ENCODE assay signal across 12 cellular contexts in the genomic region with DNA sequence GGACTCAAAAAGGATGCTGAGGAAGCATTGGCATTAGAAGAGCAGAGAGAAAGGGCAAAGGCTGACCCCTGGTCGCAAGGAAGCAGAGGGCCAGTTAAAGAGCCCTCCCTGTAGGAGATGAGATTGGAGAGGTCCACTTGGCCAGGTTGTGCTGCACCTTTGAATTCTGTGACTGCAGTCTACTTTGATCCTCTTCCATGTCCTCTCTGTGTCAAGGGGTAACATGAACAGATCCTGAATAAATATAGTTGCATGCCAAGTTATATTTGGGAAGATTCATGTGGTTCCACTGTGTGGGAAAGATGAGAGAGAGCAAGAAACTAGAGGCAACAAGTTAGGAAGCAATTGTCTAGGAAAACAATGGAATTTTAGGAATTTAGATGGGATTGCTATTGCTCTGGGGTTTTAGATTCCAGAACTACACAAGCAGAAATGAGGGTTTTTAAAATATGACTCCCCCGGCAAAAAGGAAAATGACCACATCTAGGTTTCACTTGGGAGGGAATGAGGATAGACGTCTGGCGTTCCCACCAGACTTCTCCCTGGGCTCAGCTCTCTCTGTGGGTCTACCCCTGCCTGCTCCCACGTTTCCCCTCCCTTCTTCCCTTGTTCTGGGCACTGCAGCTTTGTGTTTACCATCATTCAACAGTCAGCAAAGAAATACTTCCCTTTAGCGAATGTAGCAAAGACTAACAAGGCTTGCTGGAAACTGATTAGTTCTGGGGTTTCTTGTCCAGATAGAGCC.
DNase-seq lines count a peak whose midpoint lies in the region; ATAC-seq, FAIRE-seq and TF ChIP-seq lines count a peak whose summit lies in the region.
"Had no signal": no experiment of that assay in that cellular context is flagged by ENCODE, and none has a peak within 500 bp of the region (broad histone marks: within the 10 kb centered on the region; RNA-seq: fewer than 3 reads in every experiment).

No MANE protein-coding gene starts in this region.

- H3K9me3 ChIP-seq in esophagus squamous epithelium (no peaks in the 10 kb centered on the region), mucosa of descending colon (peaks cover 5% of the 10 kb centered on the region), tibial nerve (peaks cover 0 to 2% (median 0%) of the 10 kb centered on the region in 4 donors)

- 51 to 61% methylated on average over 6 of the region's 6 CpGs for WGBS in esophagus squamous epithelium, 2 donors
- 21 to 26% methylated on average over 6 of the region's 6 CpGs for WGBS in tibial nerve, 2 donors

- ATAC-seq in mucosa of descending colon (peak; percentile 25), GM18868 (IDR thresholded peaks at IDR 0.05; ENCODE audit: unreplicated experiment) (no peak), GM21717 (IDR thresholded peaks at IDR 0.05; ENCODE audit: unreplicated experiment) (no peak), HG03354 (IDR thresholded peaks at IDR 0.05; ENCODE audit: poor library complexity, severe bottlenecking, unreplicated experiment) (no peak)

- TF ChIP-seq CTCF in esophagus squamous epithelium (IDR thresholded peaks at IDR 0.05) (no peak), mucosa of descending colon (IDR thresholded peaks at IDR 0.05) (no peak), tibial nerve (IDR thresholded peaks at IDR 0.05) (no peak), brain microvascular endothelial cell (IDR thresholded peaks at IDR 0.05; ENCODE audit: low read depth, low read length, missing control alignments) (no peak)

- no peak for TF ChIP-seq EP300 in tibial nerve (IDR thresholded peaks at IDR 0.05)

- in situ Hi-C loops in brain microvascular endothelial cell (cut with HindIII; ENCODE audit: low pct_ligation_motif_present, low sequenced_read_pairs): no loop called here

- TF ChIP-seq POLR2A in esophagus squamous epithelium (IDR thresholded peaks at IDR 0.05) (no peak), tibial nerve (IDR thresholded peaks at IDR 0.05) (no peak)

- no peak for DNase-seq in HTR-8/SVneo (ENCODE audit: insufficient read length, low spot score)
- no peak for DNase-seq in esophagus squamous epithelium (lab: John Stamatoyannopoulos, UW)
- DNase-seq in mucosa of descending colon: no peak
- no peak for DNase-seq in tibial nerve (ENCODE audit: low spot score in 2 of 2)
- DNase-seq in brain microvascular endothelial cell: no peak
- DNase-seq: activated T-cell treated with anti-CD3 and anti-CD28 coated beads, Interleukin-2, amount 50 U/mL, for 1 hour; T-helper 9 cell had no signal

- H3K4me1 ChIP-seq in esophagus squamous epithelium: peaks cover 0 to 18% (median 0%) of the 10 kb centered on the region in 3 donors
- H3K4me1 ChIP-seq in mucosa of descending colon (ENCODE audit: low read depth): no peaks in the 10 kb centered on the region
- H3K4me1 ChIP-seq in tibial nerve: peaks cover 0 to 31% (median 19%) of the 10 kb centered on the region in 4 donors
- H3K4me1 ChIP-seq: parathyroid adenoma had no signal

- FAIRE-seq in HTR-8/SVneo (lab: Jason Lieb, UNC): peak; percentile 36
- FAIRE-seq: GM18507 had no signal

- H3K27ac ChIP-seq in esophagus squamous epithelium: peak overlapping the region; percentile 22 to 85 (median 62)
- peak overlapping the region in 3 of 4 donors; percentile 34 to 83 (median 73) for H3K27ac ChIP-seq in tibial nerve
- no peak overlapping the region for H3K27ac ChIP-seq in brain microvascular endothelial cell
- H3K27ac ChIP-seq: parathyroid adenoma had no signal

- H3K27me3 ChIP-seq in esophagus squamous epithelium (peaks cover 0 to 2% (median 0%) of the 10 kb centered on the region in 4 donors), tibial nerve (no peaks in the 10 kb centered on the region), brain microvascular endothelial cell (replicated peaks) (no peaks in the 10 kb centered on the region)

- intact Hi-C loops in esophagus squamous epithelium (cut with DNase I) (no loop called here), mucosa of descending colon (cut with DNase I, micrococcal nuclease) (no loop called here)

- H3K36me3 ChIP-seq in esophagus squamous epithelium: no peaks in the 10 kb centered on the region
- no peaks in the 10 kb centered on the region for H3K36me3 ChIP-seq in mucosa of descending colon (ENCODE audit: low read depth)
- H3K36me3 ChIP-seq in tibial nerve: no peaks in the 10 kb centered on the region
- H3K36me3 ChIP-seq in brain microvascular endothelial cell (replicated peaks): no peaks in the 10 kb centered on the region

- H3K4me3 ChIP-seq in esophagus squamous epithelium (no peak overlapping the region), mucosa of descending colon (no peak overlapping the region), tibial nerve (no peak overlapping the region), brain microvascular endothelial cell (ENCODE audit: low read depth, low read length) (no peak overlapping the region)
